8 cellular contexts compared by ENCODE assay signal in the genomic region with DNA sequence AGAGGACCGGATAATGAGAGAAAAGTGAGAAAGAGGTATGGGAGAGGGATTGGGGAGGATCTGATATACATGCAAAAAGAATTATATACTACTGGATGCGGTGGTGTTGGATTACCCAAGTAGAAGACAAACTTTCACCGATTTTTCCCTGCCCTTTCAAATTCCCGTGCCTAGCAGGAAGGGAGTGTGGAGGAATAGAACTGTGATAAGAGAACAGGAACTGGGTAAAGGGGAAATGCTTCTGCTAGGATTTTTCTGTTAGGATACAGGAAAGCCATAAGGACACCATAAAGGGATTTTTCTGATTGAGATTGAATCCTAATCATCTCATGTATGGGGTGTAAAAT. TPM values are rescaled to one million over a fixed set of nuclear protein-coding genes. Genes with fewer than 3 reads are reported as not detected.
DNase-seq lines count a peak whose midpoint lies in the region; ATAC-seq and TF ChIP-seq lines count a peak whose summit lies in the region.

No MANE protein-coding gene starts in this region.

- intact Hi-C loops in heart left ventricle (cut with DNase I): loop anchor here in 4 of 10 donors (5.0 to 10.0 kb wide), 4 partner anchors 77 to 418 kb away; partner anchors contain the start of gene MAML2 (in 1 of the 4)
- intact Hi-C loops in sciatic nerve (cut with DNase I): no loop called here

- H3K9me3 Mint-ChIP-seq in activated CD4-positive, alpha-beta memory T cell treated with anti-CD3 and anti-CD28 coated beads, Interleukin-2, amount 10 ng/mL, durations not matched to agents 7 days and 5 days: no peaks in the 10 kb centered on the region

- peak; percentile 2 for ATAC-seq in HG03095 (IDR thresholded peaks at IDR 0.05; ENCODE audit: unreplicated experiment)
- ATAC-seq in heart left ventricle: peak; percentile 16 to 49 (median 32)
- ATAC-seq in sciatic nerve: peak; percentile 40

- H3K4me1 Mint-ChIP-seq in activated CD4-positive, alpha-beta memory T cell treated with anti-CD3 and anti-CD28 coated beads, Interleukin-2, amount 10 ng/mL, durations not matched to agents 7 days and 5 days: peaks cover 25% of the 10 kb centered on the region

- H3K36me3 ChIP-seq in heart left ventricle: no peaks in the 10 kb centered on the region

- no peaks in the 10 kb centered on the region for H3K27me3 ChIP-seq in heart left ventricle

- H3K4me3 ChIP-seq in heart left ventricle: peak overlapping the region; percentile 68 to 93 (median 86)

- H3K27ac Mint-ChIP-seq in activated CD4-positive, alpha-beta memory T cell treated with anti-CD3 and anti-CD28 coated beads, Interleukin-2, amount 10 ng/mL, durations not matched to agents 7 days and 5 days: peak overlapping the region; percentile 77

- no peak for TF ChIP-seq CTCF in heart left ventricle (IDR thresholded peaks at IDR 0.05)

- DNase-seq in EL (peak; percentile 49), heart left ventricle (no peak), sciatic nerve (ENCODE audit: low spot score) (no peak), HuH-7 (ENCODE audit: low spot score) (no peak), hepatic stellate cell (ENCODE audit: low spot score) (no peak)
- DNase-seq in activated CD4-positive, alpha-beta memory T cell treated with anti-CD3 and anti-CD28 coated beads, Interleukin-2, amount 10 ng/mL, durations not matched to agents 7 days and 5 days: no peak
- DNase-seq in activated CD8-positive, alpha-beta memory T cell treated with anti-CD3 and anti-CD28 coated beads, Interleukin-2, amount 50 U/mL, for 48 hours: no peak

- H3K9me3 ChIP-seq in heart left ventricle: no peaks in the 10 kb centered on the region

- peak overlapping the region; percentile 87 to 98 (median 95) for H3K27ac ChIP-seq in heart left ventricle

- no peak for TF ChIP-seq POLR2A in heart left ventricle (IDR thresholded peaks at IDR 0.05)

- peak overlapping the region; percentile 97 for H3K4me3 Mint-ChIP-seq in activated CD4-positive, alpha-beta memory T cell treated with anti-CD3 and anti-CD28 coated beads, Interleukin-2, amount 10 ng/mL, durations not matched to agents 7 days and 5 days

- CTCF ChIA-PET in activated CD4-positive, alpha-beta memory T cell treated with anti-CD3 and anti-CD28 coated beads, Interleukin-2, amount 10 ng/mL, durations not matched to agents 7 days and 5 days (lab: Charles Lee): interaction anchor here (0.6 to 1.2 kb wide), 2 partner anchors 13 to 469 kb away, joined by 3 to 4 read pairs; no protein-coding TSS in a partner anchor

- POLR2A ChIA-PET in activated CD4-positive, alpha-beta memory T cell treated with anti-CD3 and anti-CD28 coated beads, Interleukin-2, amount 10 ng/mL, durations not matched to agents 7 days and 5 days (lab: Charles Lee): interaction anchor here (1.0 to 1.5 kb wide), 5 partner anchors 56 to 419 kb away, joined by 3 to 4 read pairs (median 3); partner anchors contain the start of genes CEP57, FAM76B and MAML2

- no peaks in the 10 kb centered on the region for H3K27me3 Mint-ChIP-seq in activated CD4-positive, alpha-beta memory T cell treated with anti-CD3 and anti-CD28 coated beads, Interleukin-2, amount 10 ng/mL, durations not matched to agents 7 days and 5 days

- H3K4me1 ChIP-seq in heart left ventricle: peaks cover 0 to 40% (median 23%) of the 10 kb centered on the region in 12 donors

- H3K36me3 Mint-ChIP-seq in activated CD4-positive, alpha-beta memory T cell treated with anti-CD3 and anti-CD28 coated beads, Interleukin-2, amount 10 ng/mL, durations not matched to agents 7 days and 5 days (ENCODE audit: low read depth): peaks cover 7% of the 10 kb centered on the region

- WGBS in heart left ventricle, 4 donors: 1% methylated on average over 4 of the region's 4 CpGs

RNA-seq across cellular contexts. Expression of gene MTMR2, which starts 0.5 kb away (rescaled TPM):
- total RNA-seq in activated CD4-positive, alpha-beta memory T cell treated with anti-CD3 and anti-CD28 coated beads, Interleukin-2, amount 10 ng/mL, durations not matched to agents 7 days and 5 days: 10 to 100 TPM; 16.1 to 19.0 TPM
- total RNA-seq in heart left ventricle (10 to 100 TPM; 13.1 to 23.9 (median 18.8) TPM), sciatic nerve (31.5 TPM)
- 10 to 100 TPM in 1 of 2 donors, 1 to 10 TPM in 1; 7.1 to 16.7 TPM for polyA plus RNA-seq in heart left ventricle
